ENCODE assay signal across 24 cellular contexts in genomic region chr3:168973897-168974296, GRCh38.
"Had no signal": no experiment of that assay in that cellular context is flagged by ENCODE, and none has a peak within 500 bp of the region (broad histone marks: within the 10 kb centered on the region; RNA-seq: fewer than 3 reads in every experiment).

No MANE protein-coding gene starts in this region.

- H3K4me3 Mint-ChIP-seq: dendritic cell treated with granulocyte-macrophage colony-stimulating factor and Interleukin-4, amounts not matched to agents 40 ng/mL and 50 ng/mL, for 4 days; endodermal cell; immature natural killer cell; memory B cell; natural killer cell treated with Interleukin-12 subunit alpha and Interleukin-12 subunit beta and Interleukin-15 and Interleukin-18, amount 100 ng/mL, for 72 hours; neural crest cell; stimulated activated effector memory CD8-positive, alpha-beta T cell treated with anti-CD3 and anti-CD28 coated beads, Interleukin-12 subunit alpha, Interleukin-12 subunit beta, amount 100 ng/mL, for 72 hours had no signal

- H3K27ac ChIP-seq: colonic mucosa, foreskin keratinocyte, neutrophil, pancreas, thyroid gland had no signal

- H3K36me3 ChIP-seq: colonic mucosa, esophagus muscularis mucosa, neutrophil, pancreas, stomach, thyroid gland had no signal

- H3K27me3 Mint-ChIP-seq: dendritic cell treated with granulocyte-macrophage colony-stimulating factor and Interleukin-4, amounts not matched to agents 40 ng/mL and 50 ng/mL, for 4 days; memory B cell; natural killer cell treated with Interleukin-12 subunit alpha and Interleukin-12 subunit beta and Interleukin-15 and Interleukin-18, amount 100 ng/mL, for 72 hours; progenitor cell of endocrine pancreas had no signal

- H3K9me3 ChIP-seq: colonic mucosa, esophagus muscularis mucosa, neutrophil, pancreas, stomach, thyroid gland had no signal

- H3K4me3 ChIP-seq: colonic mucosa, esophagus muscularis mucosa, lung, pancreas, smooth muscle cell, stomach, thyroid gland had no signal

- H3K4me1 Mint-ChIP-seq: endodermal cell; immature natural killer cell; memory B cell; stimulated activated effector memory CD8-positive, alpha-beta T cell treated with anti-CD3 and anti-CD28 coated beads, Interleukin-12 subunit alpha, Interleukin-12 subunit beta, amount 100 ng/mL, for 72 hours had no signal

- DNase-seq: colonic mucosa; effector CD8-positive, alpha-beta T cell; endodermal cell; foreskin keratinocyte; hypothalamus; immature natural killer cell; pancreas; stimulated activated CD4-positive, alpha-beta T cell treated with anti-CD3 and anti-CD28 coated beads, Interleukin-12 subunit alpha, Interleukin-12 subunit beta, amount 100 ng/mL, for 4 hours; stimulated activated CD4-positive, alpha-beta T cell treated with anti-CD3 and anti-CD28 coated beads, Interleukin-1b, Interleukin-23, amount 100 ng/mL, for 48 hours; stimulated activated CD4-positive, alpha-beta T cell treated with anti-CD3 and anti-CD28 coated beads, Interleukin-4, amount 100 ng/mL, for 1 hour; stimulated activated naive CD4-positive, alpha-beta T cell treated with Interleukin-2 at 50 U/mL for 16 hours; stomach; thyroid gland had no signal

- ATAC-seq: foreskin keratinocyte; natural killer cell treated with Interleukin-12 subunit alpha and Interleukin-12 subunit beta and Interleukin-15 and Interleukin-18, amount 100 ng/mL, for 72 hours; pancreas; sciatic nerve; stimulated activated effector memory CD8-positive, alpha-beta T cell treated with anti-CD3 and anti-CD28 coated beads, Interleukin-12 subunit alpha, Interleukin-12 subunit beta, amount 100 ng/mL, for 72 hours had no signal

- H3K36me3 Mint-ChIP-seq: immature natural killer cell; memory B cell; natural killer cell treated with Interleukin-12 subunit alpha and Interleukin-12 subunit beta and Interleukin-15 and Interleukin-18, amount 100 ng/mL, for 72 hours; stimulated activated effector memory CD8-positive, alpha-beta T cell treated with anti-CD3 and anti-CD28 coated beads, Interleukin-12 subunit alpha, Interleukin-12 subunit beta, amount 100 ng/mL, for 72 hours had no signal

- H3K27ac Mint-ChIP-seq: dendritic cell treated with granulocyte-macrophage colony-stimulating factor and Interleukin-4, amounts not matched to agents 40 ng/mL and 50 ng/mL, for 4 days; endodermal cell; immature natural killer cell; memory B cell; natural killer cell treated with Interleukin-12 subunit alpha and Interleukin-12 subunit beta and Interleukin-15 and Interleukin-18, amount 100 ng/mL, for 72 hours; progenitor cell of endocrine pancreas; stimulated activated effector memory CD8-positive, alpha-beta T cell treated with anti-CD3 and anti-CD28 coated beads, Interleukin-12 subunit alpha, Interleukin-12 subunit beta, amount 100 ng/mL, for 72 hours had no signal

- H3K9me3 Mint-ChIP-seq: dendritic cell treated with granulocyte-macrophage colony-stimulating factor and Interleukin-4, amounts not matched to agents 40 ng/mL and 50 ng/mL, for 4 days; endodermal cell; neural crest cell had no signal

- H3K4me1 ChIP-seq: colonic mucosa, foreskin keratinocyte, pancreas had no signal
